Comparison of ENCODE assay signal across 8 cellular contexts in the genomic region with DNA sequence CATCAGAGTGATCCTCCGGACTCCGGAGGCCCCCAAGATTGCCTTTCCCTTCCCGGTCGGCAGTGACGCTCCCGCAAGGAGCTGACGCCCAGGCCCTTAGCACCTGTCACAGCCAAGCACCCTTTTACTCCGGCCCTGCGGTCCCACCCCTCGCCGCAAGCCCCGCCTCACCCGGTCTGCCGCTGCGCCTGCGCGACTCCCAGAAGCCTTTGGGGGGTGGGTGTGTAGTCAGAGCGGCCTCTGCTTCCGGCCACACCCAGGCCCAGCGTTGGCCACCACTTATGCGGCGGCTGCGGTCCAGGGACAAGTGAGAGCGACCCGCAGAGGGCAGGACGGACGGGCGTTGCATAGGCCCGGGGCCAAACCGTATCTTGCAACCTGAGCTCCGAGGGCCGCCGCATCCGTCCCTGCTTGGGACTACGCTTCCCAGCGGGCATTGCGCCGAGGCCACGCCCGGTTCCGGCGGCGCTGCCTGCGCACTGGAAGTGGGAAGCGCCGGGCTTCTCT. TPM values are rescaled to one million over a fixed set of nuclear protein-coding genes. Genes with fewer than 3 reads are reported as not detected.
A peak's percentile ranks its signal among the peaks of the same experiment; 100 is the strongest.
DNase-seq lines count a peak whose midpoint lies in the region; ATAC-seq, FAIRE-seq and TF ChIP-seq lines count a peak whose summit lies in the region.

No MANE protein-coding gene starts in this region.

- H2AFZ ChIP-seq in GM23248, result peak overlapping the region; percentile 85
- 0 out of 2 replicates have a peak overlapping the region, but pooled peaks have one; percentile 15 for H2AFZ ChIP-seq in GM12878 (ENCODE audit: control insufficient read depth, low read depth, low read length)

- H3K36me3 Mint-ChIP-seq in CD14-positive monocyte, result peaks cover 16 to 40% of the 10 kb centered on the region in 2 donors

- peaks cover 33% of the 10 kb centered on the region for H3K79me2 ChIP-seq in GM23248 (ENCODE audit: insufficient read depth)
- H3K79me2 ChIP-seq in GM12878 (ENCODE audit: control insufficient read depth, insufficient read depth, low read length), result no peaks in the 10 kb centered on the region

- H3K27me3 ChIP-seq in GM23248 (replicated peaks; ENCODE audit: insufficient read depth), result no peaks in the 10 kb centered on the region
- H3K27me3 ChIP-seq in GM12878 (replicated peaks in 1 of 2; ENCODE audit: control insufficient read depth in 2 of 2, insufficient read depth in 2 of 2, low read length in 1 of 2), result no peaks in the 10 kb centered on the region

- TF ChIP-seq EP300 in GM12878 (IDR thresholded peaks at IDR 0.05; ENCODE audit: borderline replicate concordance in 1 of 2, control insufficient read depth in 1 of 2, low read depth in 2 of 2, low read length in 2 of 2), result no peak

- WGBS in GM23248 (ENCODE audit: low coverage in 1 of 2, low lambda C conversion rate in 2 of 2, missing lambda C conversion rate in 2 of 2), 2 experiments, result 1% methylated on average over 39 to 45 of the region's 46 CpGs
- WGBS in GM12878 (ENCODE audit: insufficient coverage, insufficient replicate concordance, low lambda C conversion rate, missing lambda C conversion rate), result 22% methylated on average over 35 of the region's 46 CpGs

- TF ChIP-seq RAD21 in GM12878 (IDR thresholded peaks at IDR 0.05; ENCODE audit: insufficient read depth, low read depth, low read length), result no peak

- H3K36me3 ChIP-seq in GM23248 (ENCODE audit: low read depth) (peaks cover 7% of the 10 kb centered on the region; the same call in 1 of the 2 replicates), GM12878 (ENCODE audit: control insufficient read depth in 2 of 2, insufficient read depth in 2 of 2, low read length in 1 of 2) (no peaks in the 10 kb centered on the region)

- no peak for TF ChIP-seq POLR2A in GM12878 (IDR thresholded peaks at IDR 0.05; ENCODE audit: low read depth, low read length)

- H3K9ac ChIP-seq in GM23248, result peak overlapping the region; percentile 70
- no peak overlapping the region for H3K9ac ChIP-seq in GM12878 (ENCODE audit: control insufficient read depth, insufficient read depth, low read length)

- H3K4me2 ChIP-seq in GM23248 (ENCODE audit: unreplicated experiment) (peak overlapping the region; percentile 54), GM12878 (ENCODE audit: control insufficient read depth, insufficient read depth) (no peak overlapping the region)

- H3K4me1 ChIP-seq in GM23248 (ENCODE audit: insufficient read depth), result 0 out of 2 replicates have a peak, but pooled peaks cover 4% of the 10 kb centered on the region
- no peaks in the 10 kb centered on the region for H3K4me1 ChIP-seq in GM12878 (ENCODE audit: control insufficient read depth, insufficient read depth, low read length)

- SMC1A ChIA-PET in GM12878 (lab: Charles Lee; ENCODE audit: uncharacterized antibody, unreplicated experiment), result no interaction called here

- intact Hi-C loops in CD14-positive monocyte (cut with micrococcal nuclease), result loop anchor here in 1 of 2 donors (10.0 kb wide), 1 partner anchor 134 kb away; a partner anchor contains a TSS
- intact Hi-C loops in GM12878 (cut with micrococcal nuclease; ENCODE audit: unreplicated experiment), result no loop called here

- POLR2A ChIA-PET in GM12878 (lab: Charles Lee), result no interaction called here

- H3K4me3 Mint-ChIP-seq in CD14-positive monocyte, result peak overlapping the region; percentile 84 to 91

- H3K4me3 ChIP-seq in GM23248 (peak overlapping the region; percentile 85), GM12878 (no peak overlapping the region)

- no peaks in the 10 kb centered on the region for H3K9me2 ChIP-seq in GM23248 (ENCODE audit: insufficient read depth)

- ATAC-seq in GM12878, result 0 out of 3 replicates have a peak, but pooled peaks have one; percentile 22

- peaks cover 0 to 5% (median 0%) of the 10 kb centered on the region in 3 donors for H3K27me3 Mint-ChIP-seq in CD14-positive monocyte (ENCODE audit: low read depth in 3 of 3)

- H3K9me3 Mint-ChIP-seq in CD14-positive monocyte, result peaks cover 53 to 80% (median 73%) of the 10 kb centered on the region in 7 donors

- H3K9me3 ChIP-seq in GM23248 (ENCODE audit: low read depth) (no peaks in the 10 kb centered on the region), GM12878 (replicated peaks; ENCODE audit: control insufficient read depth, insufficient read depth, low read length) (peaks cover 8% of the 10 kb centered on the region)

- CTCF ChIA-PET in GM12878 (lab: Yijun Ruan, JAX), result no interaction called here

- in situ Hi-C loops in GM23248 (cut with MboI) (no loop called here), GM12878 (cut with MboI) (no loop called here)

- H4K20me1 ChIP-seq in GM23248 (ENCODE audit: insufficient read depth) (no peaks in the 10 kb centered on the region), GM12878 (ENCODE audit: control insufficient read depth, insufficient read depth) (no peaks in the 10 kb centered on the region)

- peak overlapping the region; percentile 76 for H3K27ac ChIP-seq in GM23248
- no peak overlapping the region for H3K27ac ChIP-seq in GM12878 (ENCODE audit: control insufficient read depth, insufficient read depth)

- peak overlapping the region; percentile 79 to 95 (median 91) for H3K27ac Mint-ChIP-seq in CD14-positive monocyte

- peaks cover 15% of the 10 kb centered on the region for H3K4me1 Mint-ChIP-seq in CD14-positive monocyte

- FAIRE-seq in GM12878 (lab: Jason Lieb, UNC), result no peak
- no peak for FAIRE-seq in urothelium cell line (lab: Jason Lieb, UNC)

- DNase-seq in CD14-positive monocyte (ENCODE audit: low spot score), result peak; percentile 82
- DNase-seq in GM23248, result peak; percentile 95
- peak; percentile 49 for DNase-seq in NCI-H1417 treated with DMSO at 0.1 percent for 48 hours (lab: John Stamatoyannopoulos, UW)
- DNase-seq in UCSD-AML1 (lab: John Stamatoyannopoulos, UW; ENCODE audit: unreplicated experiment), result peak; percentile 94
- peak; percentile 3 for DNase-seq in GM12878 (ENCODE audit: low read depth, low spot score)
- peak; percentile 70 to 99 (median 90) for DNase-seq in hypothalamus (lab: John Stamatoyannopoulos, UW)
- DNase-seq in renal cortical epithelial cell (ENCODE audit: low read depth), result peak; percentile 79
- peak; percentile 95 for DNase-seq in urothelium cell line (ENCODE audit: low spot score)

- TF ChIP-seq CTCF in CD14-positive monocyte (IDR thresholded peaks at IDR 0.05) (no peak), GM12878 (IDR thresholded peaks at IDR 0.05 in 2 of 3, conservative IDR thresholded peaks at IDR 0.05 in 1 of 3; ENCODE audit: control insufficient read depth in 2 of 3, extremely low read depth in 1 of 3, insufficient read depth in 1 of 3, low read depth in 3 of 3, low read length in 3 of 3) (no peak)

- no peaks in the 10 kb centered on the region for H3F3A ChIP-seq in GM23248 (ENCODE audit: insufficient read depth)

- no TSS peak for BruUV-seq in GM12878 (replicated peaks; lab: Mats Ljungman, UMichigan)

- RAD21 ChIA-PET in GM12878 (lab: Charles Lee; ENCODE audit: unreplicated experiment), result no interaction called here

RNA-seq across cellular contexts. Expression of a gene that starts 0.4 kb away (rescaled TPM):
- polyA plus RNA-seq in CD14-positive monocyte (under 1 TPM; 0.31 to 0.41 TPM), GM23248 (2016; fragmentation: Nextera tagmentation; extraction: Ambion mirVana) (5.8 and 7.1 TPM in 2 replicates), GM12878 (2011; rRNA removed) (0.11 and 0.16 TPM in 2 replicates), GM12878 (2014; fragmentation: Illumina TruSeq; extraction: Trizol) (0.13 and 0.14 TPM in 2 replicates), GM12878 (2014; fragmentation: Nextera tagmentation; extraction: Ambion mirVana) (under 1 TPM; 0.03 to 0.07 TPM), GM12878 (2014; rRNA removed) (0.01 and 0.48 TPM in 2 replicates), GM12878 (2016; fragmentation: Nextera tagmentation; extraction: Ambion mirVana) (not detected)
- 5.1 and 5.6 TPM in 2 replicates for total RNA-seq in GM23248 (2014; rRNA removed; shearing (Covaris generic))
- total RNA-seq in GM12878 (2013; cell fraction: nucleolus; rRNA removed), result 1.2 and 1.4 TPM in 2 replicates
- total RNA-seq in GM12878 (2014; rRNA removed) (0.06 TPM in 1 of 2 replicates, not detected in the other), GM12878 (2014; rRNA removed; fragmentation: Illumina TruSeq; extraction: Trizol) (0.04 and 0.05 TPM in 2 replicates), GM12878 (2021) (0.05 TPM in 2 replicates), renal cortical epithelial cell (8.7 and 10.9 TPM in 2 replicates)
- polyA plus RNA-seq in GM12878 (2011; ENCODE audit: low read depth), result 0.10 TPM
- polyA plus RNA-seq in GM12878 (2011; cell fraction: cytosol; rRNA removed), result 0.03 and 0.04 TPM in 2 replicates
- polyA plus RNA-seq in GM12878 (2011; cell fraction: nucleus; rRNA removed), result 0.06 and 0.21 TPM in 2 replicates
- polyA plus RNA-seq in GM12878 (2012), result 0.22 and 0.24 TPM in 2 replicates
- polyA minus RNA-seq in GM12878 (2011; rRNA and poly(A)+ RNA removed), result not detected in 2 replicates
- polyA minus RNA-seq in GM12878 (2011; cell fraction: cytosol; rRNA and poly(A)+ RNA removed), result not detected in 2 replicates
- 0.38 TPM in 1 of 2 replicates, not detected in the other for polyA minus RNA-seq in GM12878 (2011; cell fraction: nucleus; rRNA and poly(A)+ RNA removed)

RNA-seq across cellular contexts. Expression of a gene that starts 29.0 kb away (rescaled TPM):
- polyA plus RNA-seq in CD14-positive monocyte, result under 1 TPM; 0.40 to 0.81 TPM
- 3.5 and 5.8 TPM in 2 replicates for total RNA-seq in GM23248 (2014; rRNA removed; shearing (Covaris generic))
- polyA plus RNA-seq in GM23248 (2016; fragmentation: Nextera tagmentation; extraction: Ambion mirVana), result 3.4 and 3.5 TPM in 2 replicates
- total RNA-seq in GM12878 (2013; cell fraction: nucleolus; rRNA removed), result 2.2 and 3.4 TPM in 2 replicates
- 0.34 and 1.2 TPM in 2 replicates for total RNA-seq in GM12878 (2014; rRNA removed)
- total RNA-seq in GM12878 (2014; rRNA removed; fragmentation: Illumina TruSeq; extraction: Trizol), result 0.55 and 0.63 TPM in 2 replicates
- 0.74 and 0.77 TPM in 2 replicates for total RNA-seq in GM12878 (2021)
- polyA plus RNA-seq in GM12878 (2011; ENCODE audit: low read depth), result 0.26 TPM
- polyA plus RNA-seq in GM12878 (2011; rRNA removed), result 0.16 and 0.18 TPM in 2 replicates
- polyA plus RNA-seq in GM12878 (2011; cell fraction: cytosol; rRNA removed), result 0.04 and 0.15 TPM in 2 replicates
- polyA plus RNA-seq in GM12878 (2011; cell fraction: nucleus; rRNA removed), result 0.16 and 0.28 TPM in 2 replicates
- 0.39 and 1.1 TPM in 2 replicates for polyA plus RNA-seq in GM12878 (2012)
- 0.54 and 0.95 TPM in 2 replicates for polyA plus RNA-seq in GM12878 (2014; fragmentation: Illumina TruSeq; extraction: Trizol)
- under 1 TPM; 0.16 to 0.27 TPM for polyA plus RNA-seq in GM12878 (2014; fragmentation: Nextera tagmentation; extraction: Ambion mirVana)
- polyA plus RNA-seq in GM12878 (2014; rRNA removed), result 0.44 and 1.4 TPM in 2 replicates
- under 1 TPM; 0.57 to 0.58 TPM for polyA plus RNA-seq in GM12878 (2016; fragmentation: Nextera tagmentation; extraction: Ambion mirVana)
- 0.31 and 0.37 TPM in 2 replicates for polyA minus RNA-seq in GM12878 (2011; rRNA and poly(A)+ RNA removed)
- not detected in 2 replicates for polyA minus RNA-seq in GM12878 (2011; cell fraction: cytosol; rRNA and poly(A)+ RNA removed)
- 0.10 and 0.36 TPM in 2 replicates for polyA minus RNA-seq in GM12878 (2011; cell fraction: nucleus; rRNA and poly(A)+ RNA removed)
- total RNA-seq in renal cortical epithelial cell, result 3.8 and 8.2 TPM in 2 replicates

RNA-seq across cellular contexts. Expression of a gene that starts 30.7 kb away (rescaled TPM):
- polyA plus RNA-seq in CD14-positive monocyte (under 1 TPM in 1 of 2 donors, not detected in 1; 0.14 TPM), GM23248 (2016; fragmentation: Nextera tagmentation; extraction: Ambion mirVana) (3.4 and 3.6 TPM in 2 replicates), GM12878 (2011; rRNA removed) (not detected in 2 replicates), GM12878 (2014; fragmentation: Illumina TruSeq; extraction: Trizol) (not detected in 2 replicates), GM12878 (2014; fragmentation: Nextera tagmentation; extraction: Ambion mirVana) (not detected), GM12878 (2014; rRNA removed) (not detected in 2 replicates), GM12878 (2016; fragmentation: Nextera tagmentation; extraction: Ambion mirVana) (not detected)
- total RNA-seq in GM23248 (2014; rRNA removed; shearing (Covaris generic)), result 4.7 and 6.1 TPM in 2 replicates
- total RNA-seq in GM12878 (2013; cell fraction: nucleolus; rRNA removed), result not detected in 2 replicates
- total RNA-seq in GM12878 (2014; rRNA removed) (not detected in 2 replicates), GM12878 (2014; rRNA removed; fragmentation: Illumina TruSeq; extraction: Trizol) (not detected in 2 replicates), GM12878 (2021) (0.03 TPM in 1 of 2 replicates, not detected in the other), renal cortical epithelial cell (2.1 and 10.1 TPM in 2 replicates)
- polyA plus RNA-seq in GM12878 (2011; ENCODE audit: low read depth), result not detected
- polyA plus RNA-seq in GM12878 (2011; cell fraction: cytosol; rRNA removed), result not detected in 2 replicates
- not detected in 2 replicates for polyA plus RNA-seq in GM12878 (2011; cell fraction: nucleus; rRNA removed)
- not detected in 2 replicates for polyA plus RNA-seq in GM12878 (2012)
- polyA minus RNA-seq in GM12878 (2011; rRNA and poly(A)+ RNA removed), result not detected in 2 replicates
- polyA minus RNA-seq in GM12878 (2011; cell fraction: cytosol; rRNA and poly(A)+ RNA removed), result not detected in 2 replicates
- polyA minus RNA-seq in GM12878 (2011; cell fraction: nucleus; rRNA and poly(A)+ RNA removed), result not detected in 2 replicates

RNA-seq across cellular contexts. Expression of a gene that starts 56.8 kb away (rescaled TPM):
- polyA plus RNA-seq in CD14-positive monocyte (1 to 10 TPM; 4.0 TPM), GM23248 (2016; fragmentation: Nextera tagmentation; extraction: Ambion mirVana) (6.2 and 6.7 TPM in 2 replicates), GM12878 (2011; rRNA removed) (0.84 and 0.92 TPM in 2 replicates), GM12878 (2014; fragmentation: Illumina TruSeq; extraction: Trizol) (1.2 and 1.9 TPM in 2 replicates), GM12878 (2014; fragmentation: Nextera tagmentation; extraction: Ambion mirVana) (under 1 TPM; 0.48 to 0.95 TPM), GM12878 (2014; rRNA removed) (4.1 and 4.8 TPM in 2 replicates), GM12878 (2016; fragmentation: Nextera tagmentation; extraction: Ambion mirVana) (1 to 10 TPM; 4.8 to 5.6 TPM)
- total RNA-seq in GM23248 (2014; rRNA removed; shearing (Covaris generic)), result 3.4 and 7.9 TPM in 2 replicates
- 24.7 and 27.0 TPM in 2 replicates for total RNA-seq in GM12878 (2013; cell fraction: nucleolus; rRNA removed)
- total RNA-seq in GM12878 (2014; rRNA removed) (5.7 and 6.4 TPM in 2 replicates), GM12878 (2014; rRNA removed; fragmentation: Illumina TruSeq; extraction: Trizol) (2.5 and 2.8 TPM in 2 replicates), GM12878 (2021) (5.6 and 5.8 TPM in 2 replicates), renal cortical epithelial cell (7.5 and 15.8 TPM in 2 replicates)
- polyA plus RNA-seq in GM12878 (2011; ENCODE audit: low read depth), result 1.4 TPM
- 1.5 and 1.9 TPM in 2 replicates for polyA plus RNA-seq in GM12878 (2011; cell fraction: cytosol; rRNA removed)
- 1.7 and 2.0 TPM in 2 replicates for polyA plus RNA-seq in GM12878 (2011; cell fraction: nucleus; rRNA removed)
- 3.1 and 3.3 TPM in 2 replicates for polyA plus RNA-seq in GM12878 (2012)
- polyA minus RNA-seq in GM12878 (2011; rRNA and poly(A)+ RNA removed), result 2.3 and 2.6 TPM in 2 replicates
- polyA minus RNA-seq in GM12878 (2011; cell fraction: cytosol; rRNA and poly(A)+ RNA removed), result 0.31 and 0.53 TPM in 2 replicates
- 2.2 and 2.5 TPM in 2 replicates for polyA minus RNA-seq in GM12878 (2011; cell fraction: nucleus; rRNA and poly(A)+ RNA removed)

Comparison
In these comparisons a context has a peak if more than half of its experiments do, and no peak if none do; other contexts are left out.
1. DNase-seq: peak in every context shown above with its lines; median percentile 95 in GM23248; 95 in urothelium cell line; 94 in UCSD-AML1; 90 in hypothalamus; 82 in CD14-positive monocyte; 79 in renal cortical epithelial cell; 49 in NCI-H1417 treated with DMSO at 0.1 percent for 48 hours; 3 in GM12878.